In the genomic region with DNA sequence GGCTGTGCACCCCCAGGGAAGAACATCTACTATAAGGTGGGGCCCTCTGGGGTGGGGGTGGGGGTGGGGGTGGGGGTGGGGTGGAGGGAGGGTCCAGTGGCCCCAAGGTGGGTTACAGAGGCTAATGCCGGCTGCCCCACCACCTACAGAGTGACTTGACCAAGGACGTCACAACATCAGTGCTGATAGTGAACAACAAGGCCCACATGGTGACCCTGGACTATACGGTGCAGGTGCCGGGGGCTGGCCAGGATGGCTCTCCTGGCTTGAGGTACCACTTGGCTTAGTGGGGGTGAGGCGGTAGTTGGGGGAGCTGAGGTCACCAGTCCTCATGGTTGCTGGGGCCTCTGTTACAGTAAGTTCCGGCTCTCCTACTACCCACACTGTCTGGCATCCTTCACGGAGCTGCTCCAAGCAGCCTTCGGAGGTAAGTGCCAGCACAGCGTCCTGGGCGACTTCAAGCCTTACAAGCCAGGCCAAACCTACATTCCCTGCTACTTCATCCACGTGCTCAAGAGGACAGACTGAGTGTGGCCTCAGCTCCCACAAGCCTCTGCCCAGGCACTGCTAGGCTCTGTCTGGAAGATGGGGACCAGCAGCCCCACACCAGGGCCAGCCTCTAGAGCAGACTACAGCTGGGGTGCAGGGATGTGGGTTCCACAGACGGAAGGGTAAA, we compare ENCODE assay signal across 1 cellular context.
TF ChIP-seq lines count a peak whose summit lies in the region.

No MANE protein-coding gene starts in this region.

TF ChIP-seq in K562, 482 proteins besides CTCF, POLR2A, EP300 and RAD21 (continued from another document):
- TF ChIP-seq, protein P1, sequence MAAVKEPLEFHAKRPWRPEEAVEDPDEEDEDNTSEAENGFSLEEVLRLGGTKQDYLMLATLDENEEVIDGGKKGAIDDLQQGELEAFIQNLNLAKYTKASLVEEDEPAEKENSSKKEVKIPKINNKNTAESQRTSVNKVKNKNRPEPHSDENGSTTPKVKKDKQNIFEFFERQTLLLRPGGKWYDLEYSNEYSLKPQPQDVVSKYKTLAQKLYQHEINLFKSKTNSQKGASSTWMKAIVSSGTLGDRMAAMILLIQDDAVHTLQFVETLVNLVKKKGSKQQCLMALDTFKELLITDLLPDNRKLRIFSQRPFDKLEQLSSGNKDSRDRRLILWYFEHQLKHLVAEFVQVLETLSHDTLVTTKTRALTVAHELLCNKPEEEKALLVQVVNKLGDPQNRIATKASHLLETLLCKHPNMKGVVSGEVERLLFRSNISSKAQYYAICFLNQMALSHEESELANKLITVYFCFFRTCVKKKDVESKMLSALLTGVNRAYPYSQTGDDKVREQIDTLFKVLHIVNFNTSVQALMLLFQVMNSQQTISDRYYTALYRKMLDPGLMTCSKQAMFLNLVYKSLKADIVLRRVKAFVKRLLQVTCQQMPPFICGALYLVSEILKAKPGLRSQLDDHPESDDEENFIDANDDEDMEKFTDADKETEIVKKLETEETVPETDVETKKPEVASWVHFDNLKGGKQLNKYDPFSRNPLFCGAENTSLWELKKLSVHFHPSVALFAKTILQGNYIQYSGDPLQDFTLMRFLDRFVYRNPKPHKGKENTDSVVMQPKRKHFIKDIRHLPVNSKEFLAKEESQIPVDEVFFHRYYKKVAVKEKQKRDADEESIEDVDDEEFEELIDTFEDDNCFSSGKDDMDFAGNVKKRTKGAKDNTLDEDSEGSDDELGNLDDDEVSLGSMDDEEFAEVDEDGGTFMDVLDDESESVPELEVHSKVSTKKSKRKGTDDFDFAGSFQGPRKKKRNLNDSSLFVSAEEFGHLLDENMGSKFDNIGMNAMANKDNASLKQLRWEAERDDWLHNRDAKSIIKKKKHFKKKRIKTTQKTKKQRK (IDR thresholded peaks at IDR 0.05; ENCODE audit: borderline replicate concordance, low read depth, low read length), result no peak
- no peak for TF ChIP-seq NRF1 (conservative IDR thresholded peaks at IDR 0.05 in 1 of 2, IDR thresholded peaks at IDR 0.05 in 1 of 2)
